ENCODE assay signal across 27 cellular contexts in the genomic region with DNA sequence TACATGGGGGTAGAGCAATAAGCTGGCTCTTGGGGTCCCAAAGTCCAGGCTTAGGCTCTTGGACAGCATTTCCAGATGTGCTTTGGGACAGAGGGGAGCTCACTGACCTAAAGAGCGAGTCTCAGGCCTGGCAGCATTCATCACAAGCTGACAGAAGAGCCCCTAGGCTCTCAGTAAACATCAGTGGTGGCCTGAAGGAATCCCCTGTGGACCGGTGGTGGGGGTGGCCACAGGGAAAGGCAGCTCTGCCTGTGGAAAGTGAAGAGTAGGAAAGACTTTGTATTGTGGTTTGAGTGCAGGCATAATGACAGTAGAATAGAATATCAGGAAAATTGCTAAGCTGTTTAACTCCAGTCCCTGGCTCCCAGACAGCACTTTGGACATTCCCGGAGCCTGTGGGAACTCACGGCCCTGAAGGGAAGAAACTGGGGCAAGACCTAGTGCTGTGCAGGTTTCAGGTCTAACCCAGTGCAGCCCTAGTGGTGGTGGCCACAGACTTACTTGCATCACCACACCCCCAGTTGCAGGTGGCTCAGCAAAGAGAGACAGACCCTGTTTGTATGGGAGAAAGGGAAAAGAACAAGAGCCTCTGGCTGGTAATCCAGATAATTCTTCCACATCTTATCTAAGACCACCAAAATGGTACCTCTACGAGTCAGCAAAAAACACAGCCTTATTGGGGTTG.
A peak's percentile ranks its signal among the peaks of the same experiment; 100 is the strongest.
DNase-seq lines count a peak whose midpoint lies in the region; ATAC-seq, FAIRE-seq and TF ChIP-seq lines count a peak whose summit lies in the region.
"Had no signal": no experiment of that assay in that cellular context is flagged by ENCODE, and none has a peak within 500 bp of the region (broad histone marks: within the 10 kb centered on the region; RNA-seq: fewer than 3 reads in every experiment).

No MANE protein-coding gene starts in this region.

- H4K20me1 ChIP-seq in H9 (ENCODE audit: control insufficient read depth, insufficient read depth, insufficient read length) (no peaks in the 10 kb centered on the region), K562 (replicated peaks; ENCODE audit: control insufficient read depth, insufficient read depth, low read length) (no peaks in the 10 kb centered on the region), HepG2 (ENCODE audit: insufficient read depth, low read length) (no peaks in the 10 kb centered on the region)

- no peak overlapping the region for H2BK120ac ChIP-seq in H9 (ENCODE audit: low read depth, low read length, poor library complexity, severe bottlenecking)

- FAIRE-seq in K562 (lab: Jason Lieb, UNC) (no peak), HepG2 (lab: Jason Lieb, UNC) (no peak)
- FAIRE-seq: endometrium, islet of Langerhans had no signal

- H3K4me1 ChIP-seq in H9 (ENCODE audit: insufficient read depth, low read length) (no peaks in the 10 kb centered on the region), K562 (replicated peaks in 1 of 2; ENCODE audit: control insufficient read depth in 2 of 2, insufficient read depth in 2 of 2, low read length in 2 of 2) (no peaks in the 10 kb centered on the region), HepG2 (ENCODE audit: insufficient read depth, low read length) (peaks cover 11% of the 10 kb centered on the region; the same call in 1 of the 2 replicates), stomach (peaks cover 8 to 22% (median 18%) of the 10 kb centered on the region in 4 donors)
- H3K4me1 ChIP-seq: HAP-1 had no signal

- no peaks in the 10 kb centered on the region for H3K27me3 Mint-ChIP-seq in H9 (ENCODE audit: low read depth)
- H3K27me3 Mint-ChIP-seq in T-cell, result no peaks in the 10 kb centered on the region
- H3K27me3 Mint-ChIP-seq in activated CD8-positive, alpha-beta memory T cell treated with anti-CD3 and anti-CD28 coated beads, Interleukin-2, amount 10 ng/mL, durations not matched to agents 7 days and 5 days, result no peaks in the 10 kb centered on the region
- H3K27me3 Mint-ChIP-seq: stimulated activated naive CD8-positive, alpha-beta T cell treated with anti-CD3 and anti-CD28 coated beads, Interleukin-15, amount 100 ng/mL, for 72 hours had no signal

- H3K36me3 ChIP-seq in K562 (ENCODE audit: control insufficient read depth, insufficient read depth, low read length), result no peaks in the 10 kb centered on the region; the same call in 1 of the 3 replicates
- H3K36me3 ChIP-seq in HepG2 (replicated peaks in 1 of 2; ENCODE audit: control insufficient read depth in 1 of 2, insufficient read depth in 2 of 2, low read length in 2 of 2), result peaks cover 0 to 4% of the 10 kb centered on the region in 2 experiments; a peak in 2 of 5 replicates
- H3K36me3 ChIP-seq in stomach, result peaks cover 0 to 18% (median 8%) of the 10 kb centered on the region in 4 donors
- H3K36me3 ChIP-seq: HAP-1 had no signal

- no peaks in the 10 kb centered on the region for H3K27me3 ChIP-seq in H9 (ENCODE audit: insufficient read depth, low read length)
- H3K27me3 ChIP-seq in K562 (ENCODE audit: control insufficient read depth in 2 of 2, insufficient read depth in 2 of 2, low read length in 2 of 2), result no peaks in the 10 kb centered on the region
- H3K27me3 ChIP-seq in HepG2 (ENCODE audit: control insufficient read depth in 1 of 2, insufficient read depth in 2 of 2, low read length in 2 of 2), result no peaks in the 10 kb centered on the region
- no peaks in the 10 kb centered on the region for H3K27me3 ChIP-seq in stomach

- no peak overlapping the region for H3K56ac ChIP-seq in H9 (ENCODE audit: insufficient read length, low read depth, low read length)

- TF ChIP-seq RAD21 in K562 (CRISPR knock-in tag; conservative IDR thresholded peaks at IDR 0.05 in 1 of 2, IDR thresholded peaks at IDR 0.05 in 1 of 2) (no peak), HepG2 (CRISPR knock-in tag; IDR thresholded peaks at IDR 0.05) (no peak)

- TF ChIP-seq EP300 in K562 (IDR thresholded peaks at IDR 0.05; ENCODE audit: low read length) (no peak), HepG2 (IDR thresholded peaks at IDR 0.05; ENCODE audit: low read depth in 2 of 2, low read length in 2 of 2) (no peak), HepG2 (CRISPR knock-in tag; IDR thresholded peaks at IDR 0.05; ENCODE audit: borderline replicate concordance) (no peak), stomach (IDR thresholded peaks at IDR 0.05) (no peak)

- no peak overlapping the region for H3K4me3 ChIP-seq in K562
- H3K4me3 ChIP-seq in HepG2 (replicated peaks in 1 of 3; ENCODE audit: insufficient read depth in 1 of 3, low read depth in 2 of 3, low read length in 3 of 3), result no peak overlapping the region
- no peak overlapping the region for H3K4me3 ChIP-seq in stomach
- H3K4me3 ChIP-seq: HAP-1 had no signal

- H2BK12ac ChIP-seq in H9 (ENCODE audit: insufficient read length, low read depth, low read length), result no peak overlapping the region

- no TSS peak for BruUV-seq in K562 (replicated peaks; lab: Mats Ljungman, UMichigan)
- no TSS peak for BruUV-seq in HepG2 (replicated peaks; lab: Mats Ljungman, UMichigan)

- no peak overlapping the region for H4K91ac ChIP-seq in H9 (ENCODE audit: insufficient read length, low read depth, low read length)

- POLR2A ChIA-PET in K562 (lab: Yijun Ruan, JAX) (no interaction called here), HepG2 (lab: Yijun Ruan, JAX) (no interaction called here), T-cell (lab: Charles Lee) (no interaction called here)

- H3K79me1 ChIP-seq in H9 (ENCODE audit: insufficient read depth, low read depth, low read length, poor library complexity, severe bottlenecking), result no peaks in the 10 kb centered on the region

- no peak overlapping the region for H2AK5ac ChIP-seq in H9 (ENCODE audit: insufficient read length, low read length)

- H3K4me3 Mint-ChIP-seq in H9, result no peak overlapping the region
- H3K4me3 Mint-ChIP-seq in T-cell, result no peak overlapping the region
- no peak overlapping the region for H3K4me3 Mint-ChIP-seq in activated CD8-positive, alpha-beta memory T cell treated with anti-CD3 and anti-CD28 coated beads, Interleukin-2, amount 10 ng/mL, durations not matched to agents 7 days and 5 days
- H3K4me3 Mint-ChIP-seq: activated T-helper 1 cell treated with anti-CD3 and anti-CD28 coated beads, Interleukin-12 subunit alpha, Interleukin-12 subunit beta, Interleukin-2, Interleukin-4 antibody, amounts not matched to agents 30 ng/mL and 10 ng/mL and 1 ng/mL, durations not matched to agents 14 hours and 24 hours and 36 hours; nephron progenitor cell; stimulated activated naive CD8-positive, alpha-beta T cell treated with anti-CD3 and anti-CD28 coated beads, Interleukin-15, amount 100 ng/mL, for 72 hours had no signal

- H3K4ac ChIP-seq in H9 (ENCODE audit: low read depth, low read length), result no peak overlapping the region

- DNase-seq in H9 (no peak), K562 (ENCODE audit: extremely low read depth in 1 of 4, low spot score in 3 of 4) (no peak), HepG2 (ENCODE audit: low spot score) (no peak), stomach (no peak), T-cell (no peak), NCI-H69 (lab: John Stamatoyannopoulos, UW) (no peak)
- DNase-seq in activated CD8-positive, alpha-beta memory T cell treated with anti-CD3 and anti-CD28 coated beads, Interleukin-2, amount 10 ng/mL, durations not matched to agents 7 days and 5 days, result no peak
- DNase-seq: activated CD4-positive, CD25-positive, alpha-beta regulatory T cell; activated naive CD4-positive, alpha-beta T cell treated with anti-CD3 and anti-CD28 coated beads, Interleukin-2, amount 50 U/mL, for 16 hours; C1 segment of cervical spinal cord; DMS79; GF-D8; NCI-H1105; NCI-H187 treated with DMSO at 0.1 percent for 48 hours; NCI-H2171 treated with DMSO at 0.1 percent for 48 hours; NCI-H524; nephron progenitor cell; NK-92 treated with Interleukin-12 subunit alpha and Interleukin-12 subunit beta, amount 100 ng/mL, for 24 hours; PC-3; SHP77 treated with DMSO at 0.1 percent for 48 hours; stimulated activated naive CD8-positive, alpha-beta T cell treated with anti-CD3 and anti-CD28 coated beads, Interleukin-15, amount 100 ng/mL, for 72 hours; T-helper 9 cell; trophoblast cell had no signal

- no peaks in the 10 kb centered on the region for H3K23me2 ChIP-seq in H9 (ENCODE audit: insufficient read length, low read depth, low read length, poor library complexity, severe bottlenecking)

- H3K4me1 Mint-ChIP-seq in H9 (no peaks in the 10 kb centered on the region), T-cell (peaks cover 0 to 9% (median 7%) of the 10 kb centered on the region in 3 donors)
- peaks cover 6% of the 10 kb centered on the region for H3K4me1 Mint-ChIP-seq in activated CD8-positive, alpha-beta memory T cell treated with anti-CD3 and anti-CD28 coated beads, Interleukin-2, amount 10 ng/mL, durations not matched to agents 7 days and 5 days

- no peak for TF ChIP-seq POLR2A in K562 (conservative IDR thresholded peaks at IDR 0.05)
- no peak for TF ChIP-seq POLR2A in HepG2 (IDR thresholded peaks at IDR 0.05; ENCODE audit: insufficient read depth in 1 of 2, low read depth in 2 of 2, low read length in 2 of 2)
- no peak for TF ChIP-seq POLR2A in stomach (IDR thresholded peaks at IDR 0.05)

- H3K9me3 ChIP-seq in H9 (ENCODE audit: control insufficient read depth, low read depth, low read length) (no peaks in the 10 kb centered on the region), K562 (replicated peaks; ENCODE audit: control insufficient read depth, insufficient read depth, low read depth, low read length) (no peaks in the 10 kb centered on the region), HepG2 (ENCODE audit: low read length) (no peaks in the 10 kb centered on the region), stomach (peaks cover 0 to 14% (median 8%) of the 10 kb centered on the region in 4 donors)
- H3K9me3 ChIP-seq: HAP-1 had no signal

- H3K18ac ChIP-seq in H9 (ENCODE audit: insufficient read length, low read depth, low read length), result no peak overlapping the region

- H3K27ac Mint-ChIP-seq in H9, result peak overlapping the region; percentile 23 to 38 (median 27); a peak in 5 of 7 replicates
- no peak overlapping the region for H3K27ac Mint-ChIP-seq in T-cell
- no peak overlapping the region for H3K27ac Mint-ChIP-seq in activated CD8-positive, alpha-beta memory T cell treated with anti-CD3 and anti-CD28 coated beads, Interleukin-2, amount 10 ng/mL, durations not matched to agents 7 days and 5 days
- H3K27ac Mint-ChIP-seq: activated T-helper 1 cell treated with anti-CD3 and anti-CD28 coated beads, Interleukin-12 subunit alpha, Interleukin-12 subunit beta, Interleukin-2, Interleukin-4 antibody, amounts not matched to agents 30 ng/mL and 10 ng/mL and 1 ng/mL, durations not matched to agents 14 hours and 24 hours and 36 hours; nephron progenitor cell; stimulated activated naive CD8-positive, alpha-beta T cell treated with anti-CD3 and anti-CD28 coated beads, Interleukin-15, amount 100 ng/mL, for 72 hours had no signal

- H4K5ac ChIP-seq in H9 (ENCODE audit: insufficient read length, low read depth, low read length), result no peak overlapping the region

- H2BK20ac ChIP-seq in H9 (ENCODE audit: low read depth, low read length, poor library complexity, severe bottlenecking), result no peak overlapping the region

- no peaks in the 10 kb centered on the region for H3K79me2 ChIP-seq in H9 (ENCODE audit: insufficient read depth, low read length)
- H3K79me2 ChIP-seq in K562 (ENCODE audit: control insufficient read depth, insufficient read depth, low read length), result no peaks in the 10 kb centered on the region
- no peaks in the 10 kb centered on the region for H3K79me2 ChIP-seq in HepG2 (ENCODE audit: insufficient read depth, low read length)

- H3K23ac ChIP-seq in H9 (ENCODE audit: insufficient read length, low read depth, low read length), result no peak overlapping the region

- H3K4me2 ChIP-seq in H9 (ENCODE audit: insufficient read depth, insufficient read length, low read length) (no peak overlapping the region), K562 (ENCODE audit: insufficient read depth, low read length) (no peak overlapping the region), HepG2 (ENCODE audit: low read depth, low read length) (no peak overlapping the region)

- no peak overlapping the region for H3K9ac ChIP-seq in H9 (ENCODE audit: extremely low read depth, insufficient read length, low read length)
- H3K9ac ChIP-seq in K562 (ENCODE audit: insufficient read depth in 1 of 2, low read depth in 2 of 2, low read length in 2 of 2), result no peak overlapping the region
- no peak overlapping the region for H3K9ac ChIP-seq in HepG2 (ENCODE audit: insufficient read depth, low read depth, low read length)

- intact Hi-C loops in K562 (cut with micrococcal nuclease) (no loop called here), HepG2 (cut with micrococcal nuclease; ENCODE audit: unreplicated experiment) (no loop called here), stomach (cut with DNase I; ENCODE audit: low total_unique reads) (no loop called here)

- no peak overlapping the region for H4K8ac ChIP-seq in H9 (replicated peaks; ENCODE audit: insufficient read length, low read depth, low read length)

- no peaks in the 10 kb centered on the region for H3K9me1 ChIP-seq in K562 (ENCODE audit: control insufficient read depth, insufficient read depth, low read length)

- ATAC-seq in K562 (peak; percentile 32; the same call in 2 of the 3 replicates), HepG2 (peak; percentile 33; the same call in 2 of the 3 replicates), T-cell (replicated peaks in 1 of 4) (no peak)
- no peak for ATAC-seq in activated CD8-positive, alpha-beta memory T cell treated with anti-CD3 and anti-CD28 coated beads, Interleukin-2, amount 10 ng/mL, durations not matched to agents 7 days and 5 days
- ATAC-seq: PC-3; stimulated activated naive CD8-positive, alpha-beta T cell treated with anti-CD3 and anti-CD28 coated beads, Interleukin-15, amount 100 ng/mL, for 72 hours had no signal

- H2BK15ac ChIP-seq in H9 (ENCODE audit: low read depth, low read length), result no peak overlapping the region

- no peak overlapping the region for H3K27ac ChIP-seq in H9 (ENCODE audit: insufficient read length, low read depth, low read length)
- H3K27ac ChIP-seq in K562 (ENCODE audit: extremely low read depth, low read depth, low read length), result no peak overlapping the region
- H3K27ac ChIP-seq in HepG2 (ENCODE audit: extremely low read length, insufficient read depth, low read length), result no peak overlapping the region
- H3K27ac ChIP-seq in stomach, result peak overlapping the region in 3 of 5 donors; percentile 62 to 71 (median 67)

- CTCF ChIA-PET in K562 (lab: Yijun Ruan, JAX; ENCODE audit: low intra/inter-chr PET ratio), result no interaction called here
- CTCF ChIA-PET in HepG2 (lab: Yijun Ruan, JAX; ENCODE audit: low intra/inter-chr PET ratio, low total read pairs), result no interaction called here
- CTCF ChIA-PET in T-cell (lab: Charles Lee), result interaction anchor here (0.6 to 1.1 kb wide), 2 partner anchors 10 to 22 kb away, joined by 3 to 4 read pairs; no protein-coding TSS in a partner anchor
- CTCF ChIA-PET in activated CD8-positive, alpha-beta memory T cell treated with anti-CD3 and anti-CD28 coated beads, Interleukin-2, amount 10 ng/mL, durations not matched to agents 7 days and 5 days (lab: Charles Lee), result no interaction called here

- H2BK5ac ChIP-seq in H9 (ENCODE audit: insufficient read length, low read length), result no peak overlapping the region

- no peak overlapping the region for H3T11ph ChIP-seq in H9 (ENCODE audit: low read length)

- no peak for TF ChIP-seq CTCF in H9 (conservative IDR thresholded peaks at IDR 0.05)
- TF ChIP-seq CTCF in K562 (IDR thresholded peaks at IDR 0.05 in 2 of 3, conservative IDR thresholded peaks at IDR 0.05 in 1 of 3; ENCODE audit: insufficient read depth in 2 of 3, low read depth in 1 of 3, low read length in 3 of 3), result no peak
- TF ChIP-seq CTCF in HepG2 (CRISPR knock-in tag; IDR thresholded peaks at IDR 0.05), result no peak
- TF ChIP-seq CTCF in stomach (IDR thresholded peaks at IDR 0.05), result no peak

- in situ Hi-C loops in K562 (cut with MboI) (no loop called here), HepG2 (cut with HindIII; ENCODE audit: extremely low pct_ligation_motif_present, low pct_unique_long_range_greater_than_20kb) (no loop called here)

- H3K9me3 Mint-ChIP-seq in H9 (peaks cover 6 to 10% of the 10 kb centered on the region in 2 experiments; a peak in 3 of 5 replicates), T-cell (peaks cover 4 to 24% (median 12%) of the 10 kb centered on the region in 3 donors)
- peaks cover 15% of the 10 kb centered on the region for H3K9me3 Mint-ChIP-seq in activated CD8-positive, alpha-beta memory T cell treated with anti-CD3 and anti-CD28 coated beads, Interleukin-2, amount 10 ng/mL, durations not matched to agents 7 days and 5 days (ENCODE audit: low read depth)

- H2AFZ ChIP-seq in H9 (ENCODE audit: low read length) (no peak overlapping the region), K562 (ENCODE audit: low read depth, low read length) (no peak overlapping the region), HepG2 (ENCODE audit: low read length) (no peak overlapping the region)

- H3K36me3 Mint-ChIP-seq in H9 (ENCODE audit: insufficient read depth in 1 of 3, low read depth in 3 of 3) (peaks cover 10 to 21% (median 20%) of the 10 kb centered on the region in 3 experiments), T-cell (peaks cover 81% of the 10 kb centered on the region)
- H3K36me3 Mint-ChIP-seq in activated CD8-positive, alpha-beta memory T cell treated with anti-CD3 and anti-CD28 coated beads, Interleukin-2, amount 10 ng/mL, durations not matched to agents 7 days and 5 days, result peaks cover 54% of the 10 kb centered on the region

- WGBS in H9 (ENCODE audit: extremely low coverage, insufficient read length, low lambda C conversion rate), result no CpG with 5 or more reads among the region's 5 CpGs
- WGBS in K562 (ENCODE audit: insufficient coverage, low coverage, missing lambda C conversion rate), result 75% methylated on average over 5 of the region's 5 CpGs
- WGBS in HepG2 (ENCODE audit: low lambda C conversion rate), result 89% methylated on average over 5 of the region's 5 CpGs
- 89 to 94% (median 90%) methylated on average over 5 of the region's 5 CpGs for WGBS in stomach, 5 donors

- peak overlapping the region; percentile 63; the same call in 1 of the 2 replicates for H3K14ac ChIP-seq in H9 (ENCODE audit: insufficient read depth, low read length)

Comparison
In these comparisons a context has a peak if more than half of its experiments do, and no peak if none do; other contexts are left out.
1. H3K27ac ChIP-seq: peak in stomach (3 of 5); none in H9 (single experiment), K562 (single experiment) and HepG2 (single experiment).
2. H3K27ac Mint-ChIP-seq: peak in H9 (3 of 3); none in T-cell (0 of 2) and activated CD8-positive, alpha-beta memory T cell treated with anti-CD3 and anti-CD28 coated beads, Interleukin-2, amount 10 ng/mL, durations not matched to agents 7 days and 5 days (single experiment).
3. ATAC-seq: peak in K562 (single experiment) and HepG2 (single experiment); none in T-cell (0 of 4) and activated CD8-positive, alpha-beta memory T cell treated with anti-CD3 and anti-CD28 coated beads, Interleukin-2, amount 10 ng/mL, durations not matched to agents 7 days and 5 days (single experiment).
4. CTCF ChIA-PET loops: an anchor here in T-cell (0.6 to 1.1 kb wide); none called in K562, HepG2 and activated CD8-positive, alpha-beta memory T cell treated with anti-CD3 and anti-CD28 coated beads, Interleukin-2, amount 10 ng/mL, durations not matched to agents 7 days and 5 days.